ENCODE assay signal across 1 cellular context in the genomic region with DNA sequence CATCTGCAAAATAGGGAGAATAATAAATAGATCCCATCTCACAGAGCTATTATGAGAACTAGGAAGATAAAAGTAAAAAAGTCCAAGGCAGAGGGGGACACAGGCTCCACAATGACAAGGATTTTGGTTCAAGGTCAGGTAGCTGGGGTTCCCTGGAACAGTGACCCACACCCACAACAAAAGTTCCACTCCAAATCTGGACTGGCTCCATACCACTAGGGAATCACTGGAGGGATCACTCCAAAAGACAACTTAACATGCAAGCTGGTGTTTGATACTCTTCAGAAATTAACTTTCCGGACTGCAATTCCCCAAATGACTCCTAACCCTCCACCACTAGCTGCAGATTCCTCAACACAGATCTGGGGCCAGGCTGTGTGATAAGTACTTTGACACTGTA.
TF ChIP-seq lines count a peak whose summit lies in the region.

No MANE protein-coding gene starts in this region.

TF ChIP-seq in H1, 55 proteins besides CTCF, POLR2A, EP300 and RAD21:
- TF ChIP-seq HDAC2 (IDR thresholded peaks at IDR 0.05; ENCODE audit: borderline replicate concordance in 1 of 2, low read depth in 2 of 2, low read length in 2 of 2), result no peak
- TF ChIP-seq TAF1 (IDR thresholded peaks at IDR 0.05; ENCODE audit: low read depth, low read length), result no peak
- TF ChIP-seq POU5F1 (IDR thresholded peaks at IDR 0.05; ENCODE audit: low read depth, low read length), result no peak
- TF ChIP-seq CBX8 (IDR thresholded peaks at IDR 0.05; ENCODE audit: borderline replicate concordance, low read depth, low read length), result no peak
- no peak for TF ChIP-seq CHD1 (IDR thresholded peaks at IDR 0.05; ENCODE audit: low read depth, low read length)
- no peak for TF ChIP-seq POLR2AphosphoS5 (IDR thresholded peaks at IDR 0.05; ENCODE audit: low read depth, low read length)
- TF ChIP-seq EGR1 (IDR thresholded peaks at IDR 0.05; ENCODE audit: borderline replicate concordance, low read depth, low read length), result no peak
- TF ChIP-seq SIN3A (conservative IDR thresholded peaks at IDR 0.05 in 1 of 2, IDR thresholded peaks at IDR 0.05 in 1 of 2; ENCODE audit: low read depth in 1 of 2, low read length in 2 of 2), result no peak
- TF ChIP-seq RBBP5 (IDR thresholded peaks at IDR 0.05; ENCODE audit: borderline replicate concordance, low read depth, low read length), result no peak
- TF ChIP-seq MAFK (IDR thresholded peaks at IDR 0.05; ENCODE audit: low read depth, low read length), result no peak
- TF ChIP-seq RNF2 (IDR thresholded peaks at IDR 0.05; ENCODE audit: borderline replicate concordance, low read depth, low read length, missing control alignments, poor library complexity, severe bottlenecking), result no peak
- TF ChIP-seq SP1 (IDR thresholded peaks at IDR 0.05; ENCODE audit: low read depth, low read length), result no peak
TF ChIP-seq in H1: peak in this region for 0.
